20 cellular contexts compared by ENCODE assay signal in the genomic region with DNA sequence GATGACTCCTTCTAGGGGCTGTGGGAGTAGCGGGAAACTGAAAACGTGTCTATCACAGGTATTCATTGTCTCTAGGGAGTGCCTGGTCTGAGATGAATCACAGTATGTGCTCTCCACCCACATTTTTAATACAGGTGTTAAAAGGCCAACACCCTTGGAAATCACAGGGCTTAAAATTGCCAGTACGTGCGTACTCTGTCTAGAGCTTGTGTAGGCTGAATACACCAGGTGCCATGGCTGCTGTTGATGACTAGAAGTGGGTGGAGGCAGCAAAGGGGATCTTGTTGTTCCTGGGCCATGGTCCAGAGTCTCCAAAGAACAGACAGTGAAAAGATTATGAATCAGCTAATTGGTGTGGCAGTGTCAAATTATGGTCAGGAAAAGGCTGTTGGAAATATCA. TPM values are rescaled to one million over a fixed set of nuclear protein-coding genes. Genes with fewer than 3 reads are reported as not detected.
DNase-seq lines count a peak whose midpoint lies in the region; ATAC-seq and TF ChIP-seq lines count a peak whose summit lies in the region.
"Had no signal": no experiment of that assay in that cellular context is flagged by ENCODE, and none has a peak within 500 bp of the region (broad histone marks: within the 10 kb centered on the region; RNA-seq: fewer than 3 reads in every experiment).

No MANE protein-coding gene starts in this region.

- TF ChIP-seq EP300 in suprapubic skin (IDR thresholded peaks at IDR 0.05), result no peak

- H3K4me3 ChIP-seq in IMR-90 (ENCODE audit: insufficient read depth, low read depth, low read length) (no peak overlapping the region), RWPE2 (ENCODE audit: severe bottlenecking) (no peak overlapping the region), fibroblast of mammary gland (ENCODE audit: control insufficient read depth, low read depth, low read length) (no peak overlapping the region), suprapubic skin (no peak overlapping the region)
- H3K4me3 ChIP-seq: body of pancreas, ovary had no signal

- H3K4me1 ChIP-seq in IMR-90 (ENCODE audit: control insufficient read depth, insufficient read depth, low read length) (peaks cover 2% of the 10 kb centered on the region; the same call in 1 of the 2 replicates), RWPE2 (ENCODE audit: insufficient read depth, poor library complexity, severe bottlenecking) (peaks cover 12% of the 10 kb centered on the region), suprapubic skin (peaks cover 11% of the 10 kb centered on the region)
- H3K4me1 ChIP-seq: body of pancreas had no signal

- H2BK20ac ChIP-seq in IMR-90 (ENCODE audit: low read depth, low read length), result no peak overlapping the region

- no peak overlapping the region for H3K14ac ChIP-seq in IMR-90 (replicated peaks; ENCODE audit: low read depth, low read length)

- no peak overlapping the region for H2AFZ ChIP-seq in IMR-90 (replicated peaks; ENCODE audit: low read length, poor library complexity)

- no peaks in the 10 kb centered on the region for H4K20me1 ChIP-seq in IMR-90 (ENCODE audit: insufficient read depth, low read length)

- H3K36me3 ChIP-seq in IMR-90 (ENCODE audit: control insufficient read depth, insufficient read depth, low read length), result no peaks in the 10 kb centered on the region
- no peaks in the 10 kb centered on the region for H3K36me3 ChIP-seq in RWPE2 (ENCODE audit: low read depth)
- no peaks in the 10 kb centered on the region for H3K36me3 ChIP-seq in suprapubic skin
- H3K36me3 ChIP-seq: ovary, WERI-Rb-1 had no signal

- H3K4ac ChIP-seq in IMR-90 (ENCODE audit: low read depth, low read length), result no peak overlapping the region

- ATAC-seq in IMR-90 (ENCODE audit: low read depth), result no peak
- peak; percentile 96 for ATAC-seq in RWPE2 (ENCODE audit: low read depth)
- ATAC-seq: body of pancreas; naive thymus-derived CD4-positive, alpha-beta T cell; sciatic nerve had no signal

- no peak overlapping the region for H3K9ac ChIP-seq in IMR-90 (ENCODE audit: low read depth, low read length)

- no peak for TF ChIP-seq RAD21 in IMR-90 (IDR thresholded peaks at IDR 0.05; ENCODE audit: low read length)

- CTCF ChIA-PET in IMR-90 (lab: Yijun Ruan, JAX), result no interaction called here
- CTCF ChIA-PET in HEK293T (lab: Yijun Ruan, JAX), result no interaction called here

- DNase-seq in IMR-90 (no peak), RWPE2 (ENCODE audit: low spot score) (peak; percentile 77), fibroblast of mammary gland (ENCODE audit: low read depth) (peak; percentile 56), suprapubic skin (ENCODE audit: low spot score in 2 of 2) (no peak), head of caudate nucleus (no peak), Kasumi-1 (lab: John Stamatoyannopoulos, UW) (no peak), HEK293T (ENCODE audit: extremely low spot score) (no peak)
- DNase-seq: activated CD4-positive, alpha-beta memory T cell treated with anti-CD3 and anti-CD28 coated beads for 36 hours; activated T-cell treated with anti-CD3 and anti-CD28 coated beads, Interleukin-2, amount 50 U/mL, for 1 hour; body of pancreas; erythroblast; GDM1; MM.1S; naive thymus-derived CD4-positive, alpha-beta T cell; NCI-H187 treated with DMSO at 0.1 percent for 48 hours; ovary; SIG-M5; stimulated activated CD4-positive, alpha-beta T cell treated with anti-CD3 and anti-CD28 coated beads, Interleukin-4, amount 100 ng/mL, for 1 hour; WERI-Rb-1 had no signal

- no peak overlapping the region for H3K23ac ChIP-seq in IMR-90 (ENCODE audit: low read depth, low read length)

- H3K9me3 ChIP-seq in IMR-90 (ENCODE audit: control insufficient read depth, insufficient read depth, low read length) (no peaks in the 10 kb centered on the region), RWPE2 (ENCODE audit: severe bottlenecking) (no peaks in the 10 kb centered on the region), suprapubic skin (no peaks in the 10 kb centered on the region)
- H3K9me3 ChIP-seq: body of pancreas, ovary had no signal

- H3K18ac ChIP-seq in IMR-90 (ENCODE audit: low read depth, low read length), result peak overlapping the region; percentile 2; the same call in 1 of the 2 replicates

- H3K56ac ChIP-seq in IMR-90 (ENCODE audit: extremely low read depth, insufficient read depth, low read length), result no peak overlapping the region

- TF ChIP-seq CTCF in IMR-90 (conservative IDR thresholded peaks at IDR 0.05; ENCODE audit: low read depth, low read length) (no peak), RWPE2 (IDR thresholded peaks at IDR 0.05; ENCODE audit: poor library complexity, severe bottlenecking) (no peak), fibroblast of mammary gland (conservative IDR thresholded peaks at IDR 0.05; ENCODE audit: control insufficient read depth, insufficient read depth, low read depth, low read length) (no peak), suprapubic skin (IDR thresholded peaks at IDR 0.05) (no peak)

- no peak overlapping the region for H4K5ac ChIP-seq in IMR-90 (ENCODE audit: low read depth, low read length)

- no peaks in the 10 kb centered on the region for H3K79me1 ChIP-seq in IMR-90 (ENCODE audit: low read depth in 1 of 2, low read length in 2 of 2)

- H3K27ac ChIP-seq in IMR-90 (ENCODE audit: insufficient read depth, low read length) (no peak overlapping the region), RWPE2 (ENCODE audit: poor library complexity, severe bottlenecking) (peak overlapping the region; percentile 87), suprapubic skin (peak overlapping the region; percentile 86)
- H3K27ac ChIP-seq: body of pancreas, ovary, WERI-Rb-1 had no signal

- TF ChIP-seq POLR2A in IMR-90 (IDR thresholded peaks at IDR 0.05; ENCODE audit: low read depth, low read length) (no peak), suprapubic skin (IDR thresholded peaks at IDR 0.05) (no peak)

- H2BK5ac ChIP-seq in IMR-90 (ENCODE audit: low read depth, low read length, poor library complexity, severe bottlenecking), result no peak overlapping the region

- H3K27me3 ChIP-seq in IMR-90 (ENCODE audit: control insufficient read depth, insufficient read depth, low read length), result peaks cover 3% of the 10 kb centered on the region; the same call in 1 of the 2 replicates
- no peaks in the 10 kb centered on the region for H3K27me3 ChIP-seq in RWPE2 (ENCODE audit: insufficient read depth, poor library complexity, severe bottlenecking)
- no peaks in the 10 kb centered on the region for H3K27me3 ChIP-seq in suprapubic skin
- H3K27me3 ChIP-seq: body of pancreas, ovary had no signal

- H2BK15ac ChIP-seq in IMR-90 (ENCODE audit: low read depth, low read length), result no peak overlapping the region

- no peaks in the 10 kb centered on the region for H3K9me1 ChIP-seq in IMR-90 (ENCODE audit: insufficient read depth, low read length)

- POLR2A ChIA-PET in IMR-90 (lab: Charles Lee; ENCODE audit: unreplicated experiment) (no interaction called here), HEK293T (lab: Yijun Ruan, JAX) (no interaction called here)

- dilution Hi-C loops in IMR-90 (cut with HindIII; ENCODE audit: low sequenced_read_pairs, unreplicated experiment), result no loop called here

- no peak overlapping the region for H2BK120ac ChIP-seq in IMR-90 (ENCODE audit: low read depth, low read length)

- intact Hi-C loops in IMR-90 (cut with micrococcal nuclease) (no loop called here), head of caudate nucleus (cut with DNase I) (no loop called here)

- H4K91ac ChIP-seq in IMR-90 (ENCODE audit: insufficient read depth, low read depth, low read length), result no peak overlapping the region

- BruUV-seq in IMR-90 (replicated peaks; lab: Mats Ljungman, UMichigan), result no TSS peak

- WGBS in IMR-90 (ENCODE audit: extremely low coverage in 2 of 2, insufficient read length in 1 of 2), 2 experiments, result no CpG with 5 or more reads among the region's 4 CpGs
- 38% methylated on average over 4 of the region's 4 CpGs for WGBS in suprapubic skin

- no peak overlapping the region for H2AK9ac ChIP-seq in IMR-90 (replicated peaks; ENCODE audit: low read depth, low read length, poor library complexity)

- H3K4me2 ChIP-seq in IMR-90 (ENCODE audit: low read depth, low read length), result no peak overlapping the region

- no peak overlapping the region for H4K8ac ChIP-seq in IMR-90 (ENCODE audit: low read depth in 2 of 2, low read length in 2 of 2)

- in situ Hi-C loops in IMR-90 (cut with MboI; ENCODE audit: low sequenced_read_pairs), result no loop called here

- no peak overlapping the region for H2AK5ac ChIP-seq in IMR-90 (ENCODE audit: low read depth, low read length)

TF ChIP-seq in IMR-90, 13 proteins besides CTCF, POLR2A, EP300 and RAD21:
- TF ChIP-seq CEBPB (IDR thresholded peaks at IDR 0.05; ENCODE audit: low read depth, low read length) (no peak), NFE2L2 (IDR thresholded peaks at IDR 0.05; ENCODE audit: low read depth, low read length) (no peak)

TF ChIP-seq in HEK293T, 16 proteins besides CTCF, POLR2A, EP300 and RAD21:
- TF ChIP-seq NFRKB (IDR thresholded peaks at IDR 0.05), result no peak

RNA-seq across cellular contexts. Expression of a gene that starts 35.1 kb away (rescaled TPM):
- total RNA-seq in IMR-90 (2012; rRNA removed) (54.7 and 74.4 TPM in 2 replicates), suprapubic skin (10 to 100 TPM; 29.9 to 73.3 (median 54.5) TPM)
- polyA plus RNA-seq in IMR-90 (2012; rRNA removed), result 54.9 and 64.3 TPM in 2 replicates
- polyA plus RNA-seq in IMR-90 (2012; cell fraction: cytosol; rRNA removed), result 23.4 and 32.0 TPM in 2 replicates
- 20.0 and 59.7 TPM in 2 replicates for polyA plus RNA-seq in IMR-90 (2012; cell fraction: nucleus; rRNA removed; ENCODE audit: low replicate concordance)
- total RNA-seq: activated CD4-positive, alpha-beta memory T cell treated with anti-CD3 and anti-CD28 coated beads for 36 hours had no signal
- polyA plus RNA-seq: naive thymus-derived CD4-positive, alpha-beta T cell had no signal

Comparison
In these comparisons a context has a peak if more than half of its experiments do, and no peak if none do; other contexts are left out.
1. DNase-seq: peak in RWPE2 (single experiment) and fibroblast of mammary gland (single experiment); none in IMR-90 (single experiment), suprapubic skin (0 of 2), head of caudate nucleus (0 of 42), Kasumi-1 (0 of 2) and HEK293T (single experiment).